In genomic region chr10:98458812-98459211, GRCh38 we compare ENCODE assay signal across 2 cellular contexts.
TF ChIP-seq lines count a peak whose summit lies in the region.

No MANE protein-coding gene starts in this region.

TF ChIP-seq in IMR-90, 13 proteins besides CTCF, POLR2A, EP300 and RAD21:
- no peak for TF ChIP-seq CHD1 (IDR thresholded peaks at IDR 0.05; ENCODE audit: low read depth, low read length)
- no peak for TF ChIP-seq NFE2L2 (IDR thresholded peaks at IDR 0.05; ENCODE audit: low read depth, low read length)
- no peak for TF ChIP-seq CEBPB (IDR thresholded peaks at IDR 0.05; ENCODE audit: low read depth, low read length)
- TF ChIP-seq MAZ (IDR thresholded peaks at IDR 0.05; ENCODE audit: borderline replicate concordance, low read depth, low read length) = no peak
- no peak for TF ChIP-seq BHLHE40 (IDR thresholded peaks at IDR 0.05; ENCODE audit: low read depth, low read length)
- no peak for TF ChIP-seq ELK1 (IDR thresholded peaks at IDR 0.05; ENCODE audit: borderline replicate concordance, low read depth, low read length)
- no peak for TF ChIP-seq MXI1 (IDR thresholded peaks at IDR 0.05; ENCODE audit: borderline replicate concordance, low read depth, low read length)
- TF ChIP-seq FOS (IDR thresholded peaks at IDR 0.05; ENCODE audit: low read depth, low read length) = no peak
- no peak for TF ChIP-seq RFX5 (IDR thresholded peaks at IDR 0.05; ENCODE audit: low read depth, low read length)
- no peak for TF ChIP-seq USF2 (IDR thresholded peaks at IDR 0.05; ENCODE audit: low read depth, low read length)
- TF ChIP-seq SMC3 (IDR thresholded peaks at IDR 0.05; ENCODE audit: low read depth, low read length) = no peak
- no peak for TF ChIP-seq RCOR1 (IDR thresholded peaks at IDR 0.05; ENCODE audit: insufficient replicate concordance, low read length)
- no peak for TF ChIP-seq MAFK (IDR thresholded peaks at IDR 0.05; ENCODE audit: low read depth, low read length)
TF ChIP-seq in IMR-90: peak in this region for 0.

TF ChIP-seq in K562, 482 proteins besides CTCF, POLR2A, EP300 and RAD21:
- TF ChIP-seq KAT7 (CRISPR knock-in tag; IDR thresholded peaks at IDR 0.05; ENCODE audit: borderline replicate concordance) (no peak), NFE2 (IDR thresholded peaks at IDR 0.05; ENCODE audit: low read depth) (no peak), KDM4B (IDR thresholded peaks at IDR 0.05; ENCODE audit: borderline replicate concordance in 2 of 2, low read depth in 1 of 2) (no peak), RERE (CRISPR knock-in tag; IDR thresholded peaks at IDR 0.05; ENCODE audit: borderline replicate concordance) (no peak), ATF1 (CRISPR knock-in tag; IDR thresholded peaks at IDR 0.05) (no peak), ATF1 (tag; IDR thresholded peaks at IDR 0.05) (no peak), ELK3 (CRISPR knock-in tag; IDR thresholded peaks at IDR 0.05) (no peak), ZKSCAN8 (CRISPR knock-in tag; IDR thresholded peaks at IDR 0.05) (no peak), TFAM (CRISPR knock-in tag; conservative IDR thresholded peaks at IDR 0.05) (no peak)
